1 cellular context compared by ENCODE assay signal in the genomic region with DNA sequence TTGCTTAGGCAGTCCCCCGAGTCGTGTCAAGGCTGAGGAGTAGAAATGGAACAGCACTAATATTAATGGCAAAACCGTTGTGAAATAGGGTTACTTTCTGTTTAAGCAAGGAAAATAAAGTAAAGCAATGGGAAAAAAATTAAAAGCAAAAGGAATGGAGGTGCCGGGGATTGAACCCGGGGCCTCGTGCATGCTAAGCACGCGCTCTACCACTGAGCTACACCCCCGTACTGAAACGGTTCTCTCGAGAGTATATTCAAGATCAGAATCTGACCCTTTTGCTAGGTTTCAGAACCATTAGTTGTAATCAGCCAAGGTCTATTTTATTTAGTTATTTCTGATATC.
TF ChIP-seq lines count a peak whose summit lies in the region.

No MANE protein-coding gene starts in this region.

TF ChIP-seq in GM23338, 12 proteins besides CTCF, POLR2A, EP300 and RAD21 (continued from another document):
- TF ChIP-seq, protein P1, sequence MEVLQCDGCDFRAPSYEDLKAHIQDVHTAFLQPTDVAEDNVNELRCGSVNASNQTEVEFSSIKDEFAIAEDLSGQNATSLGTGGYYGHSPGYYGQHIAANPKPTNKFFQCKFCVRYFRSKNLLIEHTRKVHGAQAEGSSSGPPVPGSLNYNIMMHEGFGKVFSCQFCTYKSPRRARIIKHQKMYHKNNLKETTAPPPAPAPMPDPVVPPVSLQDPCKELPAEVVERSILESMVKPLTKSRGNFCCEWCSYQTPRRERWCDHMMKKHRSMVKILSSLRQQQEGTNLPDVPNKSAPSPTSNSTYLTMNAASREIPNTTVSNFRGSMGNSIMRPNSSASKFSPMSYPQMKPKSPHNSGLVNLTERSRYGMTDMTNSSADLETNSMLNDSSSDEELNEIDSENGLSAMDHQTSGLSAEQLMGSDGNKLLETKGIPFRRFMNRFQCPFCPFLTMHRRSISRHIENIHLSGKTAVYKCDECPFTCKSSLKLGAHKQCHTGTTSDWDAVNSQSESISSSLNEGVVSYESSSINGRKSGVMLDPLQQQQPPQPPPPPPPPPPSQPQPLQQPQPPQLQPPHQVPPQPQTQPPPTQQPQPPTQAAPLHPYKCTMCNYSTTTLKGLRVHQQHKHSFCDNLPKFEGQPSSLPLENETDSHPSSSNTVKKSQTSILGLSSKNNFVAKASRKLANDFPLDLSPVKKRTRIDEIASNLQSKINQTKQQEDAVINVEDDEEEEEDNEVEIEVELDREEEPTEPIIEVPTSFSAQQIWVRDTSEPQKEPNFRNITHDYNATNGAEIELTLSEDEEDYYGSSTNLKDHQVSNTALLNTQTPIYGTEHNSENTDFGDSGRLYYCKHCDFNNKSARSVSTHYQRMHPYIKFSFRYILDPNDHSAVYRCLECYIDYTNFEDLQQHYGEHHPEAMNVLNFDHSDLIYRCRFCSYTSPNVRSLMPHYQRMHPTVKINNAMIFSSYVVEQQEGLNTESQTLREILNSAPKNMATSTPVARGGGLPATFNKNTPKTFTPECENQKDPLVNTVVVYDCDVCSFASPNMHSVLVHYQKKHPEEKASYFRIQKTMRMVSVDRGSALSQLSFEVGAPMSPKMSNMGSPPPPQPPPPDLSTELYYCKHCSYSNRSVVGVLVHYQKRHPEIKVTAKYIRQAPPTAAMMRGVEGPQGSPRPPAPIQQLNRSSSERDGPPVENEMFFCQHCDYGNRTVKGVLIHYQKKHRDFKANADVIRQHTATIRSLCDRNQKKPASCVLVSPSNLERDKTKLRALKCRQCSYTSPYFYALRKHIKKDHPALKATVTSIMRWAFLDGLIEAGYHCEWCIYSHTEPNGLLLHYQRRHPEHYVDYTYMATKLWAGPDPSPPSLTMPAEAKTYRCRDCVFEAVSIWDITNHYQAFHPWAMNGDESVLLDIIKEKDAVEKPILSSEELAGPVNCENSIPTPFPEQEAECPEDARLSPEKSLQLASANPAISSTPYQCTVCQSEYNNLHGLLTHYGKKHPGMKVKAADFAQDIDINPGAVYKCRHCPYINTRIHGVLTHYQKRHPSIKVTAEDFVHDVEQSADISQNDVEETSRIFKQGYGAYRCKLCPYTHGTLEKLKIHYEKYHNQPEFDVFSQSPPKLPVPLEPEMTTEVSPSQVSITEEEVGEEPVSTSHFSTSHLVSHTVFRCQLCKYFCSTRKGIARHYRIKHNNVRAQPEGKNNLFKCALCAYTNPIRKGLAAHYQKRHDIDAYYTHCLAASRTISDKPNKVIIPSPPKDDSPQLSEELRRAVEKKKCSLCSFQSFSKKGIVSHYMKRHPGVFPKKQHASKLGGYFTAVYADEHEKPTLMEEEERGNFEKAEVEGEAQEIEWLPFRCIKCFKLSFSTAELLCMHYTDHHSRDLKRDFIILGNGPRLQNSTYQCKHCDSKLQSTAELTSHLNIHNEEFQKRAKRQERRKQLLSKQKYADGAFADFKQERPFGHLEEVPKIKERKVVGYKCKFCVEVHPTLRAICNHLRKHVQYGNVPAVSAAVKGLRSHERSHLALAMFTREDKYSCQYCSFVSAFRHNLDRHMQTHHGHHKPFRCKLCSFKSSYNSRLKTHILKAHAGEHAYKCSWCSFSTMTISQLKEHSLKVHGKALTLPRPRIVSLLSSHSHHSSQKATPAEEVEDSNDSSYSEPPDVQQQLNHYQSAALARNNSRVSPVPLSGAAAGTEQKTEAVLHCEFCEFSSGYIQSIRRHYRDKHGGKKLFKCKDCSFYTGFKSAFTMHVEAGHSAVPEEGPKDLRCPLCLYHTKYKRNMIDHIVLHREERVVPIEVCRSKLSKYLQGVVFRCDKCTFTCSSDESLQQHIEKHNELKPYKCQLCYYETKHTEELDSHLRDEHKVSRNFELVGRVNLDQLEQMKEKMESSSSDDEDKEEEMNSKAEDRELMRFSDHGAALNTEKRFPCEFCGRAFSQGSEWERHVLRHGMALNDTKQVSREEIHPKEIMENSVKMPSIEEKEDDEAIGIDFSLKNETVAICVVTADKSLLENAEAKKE (CRISPR knock-in tag; IDR thresholded peaks at IDR 0.05): no peak
- TF ChIP-seq, protein P2, sequence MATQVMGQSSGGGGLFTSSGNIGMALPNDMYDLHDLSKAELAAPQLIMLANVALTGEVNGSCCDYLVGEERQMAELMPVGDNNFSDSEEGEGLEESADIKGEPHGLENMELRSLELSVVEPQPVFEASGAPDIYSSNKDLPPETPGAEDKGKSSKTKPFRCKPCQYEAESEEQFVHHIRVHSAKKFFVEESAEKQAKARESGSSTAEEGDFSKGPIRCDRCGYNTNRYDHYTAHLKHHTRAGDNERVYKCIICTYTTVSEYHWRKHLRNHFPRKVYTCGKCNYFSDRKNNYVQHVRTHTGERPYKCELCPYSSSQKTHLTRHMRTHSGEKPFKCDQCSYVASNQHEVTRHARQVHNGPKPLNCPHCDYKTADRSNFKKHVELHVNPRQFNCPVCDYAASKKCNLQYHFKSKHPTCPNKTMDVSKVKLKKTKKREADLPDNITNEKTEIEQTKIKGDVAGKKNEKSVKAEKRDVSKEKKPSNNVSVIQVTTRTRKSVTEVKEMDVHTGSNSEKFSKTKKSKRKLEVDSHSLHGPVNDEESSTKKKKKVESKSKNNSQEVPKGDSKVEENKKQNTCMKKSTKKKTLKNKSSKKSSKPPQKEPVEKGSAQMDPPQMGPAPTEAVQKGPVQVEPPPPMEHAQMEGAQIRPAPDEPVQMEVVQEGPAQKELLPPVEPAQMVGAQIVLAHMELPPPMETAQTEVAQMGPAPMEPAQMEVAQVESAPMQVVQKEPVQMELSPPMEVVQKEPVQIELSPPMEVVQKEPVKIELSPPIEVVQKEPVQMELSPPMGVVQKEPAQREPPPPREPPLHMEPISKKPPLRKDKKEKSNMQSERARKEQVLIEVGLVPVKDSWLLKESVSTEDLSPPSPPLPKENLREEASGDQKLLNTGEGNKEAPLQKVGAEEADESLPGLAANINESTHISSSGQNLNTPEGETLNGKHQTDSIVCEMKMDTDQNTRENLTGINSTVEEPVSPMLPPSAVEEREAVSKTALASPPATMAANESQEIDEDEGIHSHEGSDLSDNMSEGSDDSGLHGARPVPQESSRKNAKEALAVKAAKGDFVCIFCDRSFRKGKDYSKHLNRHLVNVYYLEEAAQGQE (IDR thresholded peaks at IDR 0.05; ENCODE audit: unreplicated experiment): no peak
- no peak for TF ChIP-seq NANOG (IDR thresholded peaks at IDR 0.05; ENCODE audit: borderline replicate concordance)
